In genomic region chr17:4934173-4934979, GRCh38 we compare ENCODE assay signal across 8 cellular contexts. TPM values are rescaled to one million over a fixed set of nuclear protein-coding genes. Genes with fewer than 3 reads are reported as not detected.
DNase-seq lines count a peak whose midpoint lies in the region; ATAC-seq, FAIRE-seq and TF ChIP-seq lines count a peak whose summit lies in the region.

No MANE protein-coding gene starts in this region.

- peak overlapping the region in 2 of 3 experiments; percentile 0 to 15 for H3K4me3 Mint-ChIP-seq in nephron

- H3K36me3 Mint-ChIP-seq in nephron (ENCODE audit: low read depth) = peaks cover 10% of the 10 kb centered on the region

- H3K27me3 Mint-ChIP-seq in nephron (ENCODE audit: low read depth) = no peaks in the 10 kb centered on the region

- peak; percentile 53 for TF ChIP-seq CTCF in AG09309 (IDR thresholded peaks at IDR 0.05; ENCODE audit: control insufficient read depth, insufficient read depth, low read depth, low read length, missing control alignments)
- peak; percentile 38 for TF ChIP-seq CTCF in GM12874 (IDR thresholded peaks at IDR 0.05; ENCODE audit: insufficient read depth, low read depth, low read length)
- peak in 1 of 3 experiments; percentile 8 for TF ChIP-seq CTCF in nephron (IDR thresholded peaks at IDR 0.05; ENCODE audit: unreplicated experiment in 3 of 3)

- peak; percentile 84 for FAIRE-seq in RCC 7860 (lab: Jason Lieb, UNC)

- peak overlapping the region in 1 of 3 experiments; percentile 26 for H3K27ac Mint-ChIP-seq in nephron

- peaks cover 23% of the 10 kb centered on the region for H3K4me1 Mint-ChIP-seq in nephron

- no peak for ATAC-seq in GM21576 (IDR thresholded peaks at IDR 0.05; ENCODE audit: unreplicated experiment)

- no peak for DNase-seq in AG09309 (ENCODE audit: low read depth)
- peak; percentile 83 for DNase-seq in RCC 7860 (ENCODE audit: low spot score)
- DNase-seq in dermis blood vessel endothelial cell = peak; percentile 43
- no peak for DNase-seq in D341Med (ENCODE audit: low spot score)
- no peak for DNase-seq in NCI-H524 treated with DMSO at 0.1 percent for 48 hours (lab: John Stamatoyannopoulos, UW)

- peak overlapping the region; percentile 13; the same call in 1 of the 2 replicates for H3K4me3 ChIP-seq in AG09309 (ENCODE audit: control insufficient read depth, low read depth, low read length)

- H3K9me3 Mint-ChIP-seq in nephron = no peaks in the 10 kb centered on the region

RNA-seq across cellular contexts. Expression of gene GP1BA, which starts 2.3 kb away (rescaled TPM):
- not detected in 2 replicates for total RNA-seq in dermis blood vessel endothelial cell

RNA-seq across cellular contexts. Expression of gene SLC25A11, which starts 5.5 kb away (rescaled TPM):
- 59.2 and 67.8 TPM in 2 replicates for total RNA-seq in dermis blood vessel endothelial cell

RNA-seq across cellular contexts. Expression of gene RNF167, which starts 5.7 kb away (rescaled TPM):
- 13.6 and 23.7 TPM in 2 replicates for total RNA-seq in dermis blood vessel endothelial cell

RNA-seq across cellular contexts. Expression of gene PFN1, which starts 14.0 kb away (rescaled TPM):
- total RNA-seq in dermis blood vessel endothelial cell = 298 and 729 TPM in 2 replicates

RNA-seq across cellular contexts. Expression of gene ENO3, which starts 16.5 kb away (rescaled TPM):
- total RNA-seq in dermis blood vessel endothelial cell = 3.3 and 7.0 TPM in 2 replicates

Comparison
In these comparisons a context has a peak if more than half of its experiments do, and no peak if none do; other contexts are left out.
1. DNase-seq: peak in RCC 7860 (single experiment) and dermis blood vessel endothelial cell (single experiment); none in AG09309 (single experiment), D341Med (single experiment) and NCI-H524 treated with DMSO at 0.1 percent for 48 hours (single experiment).